In genomic region chr10:31315453-31315852, GRCh38 we compare ENCODE assay signal across 21 cellular contexts. TPM values are rescaled to one million over a fixed set of nuclear protein-coding genes. Genes with fewer than 3 reads are reported as not detected.
A peak's percentile ranks its signal among the peaks of the same experiment; 100 is the strongest.
DNase-seq lines count a peak whose midpoint lies in the region; ATAC-seq, FAIRE-seq and TF ChIP-seq lines count a peak whose summit lies in the region.
"Had no signal": no experiment of that assay in that cellular context is flagged by ENCODE, and none has a peak within 500 bp of the region (broad histone marks: within the 10 kb centered on the region; RNA-seq: fewer than 3 reads in every experiment).

No MANE protein-coding gene starts in this region.

- FAIRE-seq in HepG2 (lab: Jason Lieb, UNC), result no peak
- FAIRE-seq: GM19239, K562 had no signal

- WGBS in mammary epithelial cell (ENCODE audit: low coverage, missing lambda C conversion rate), result 60% methylated on average over 4 of the region's 4 CpGs
- WGBS in HepG2 (ENCODE audit: low lambda C conversion rate), result 78% methylated on average over 4 of the region's 4 CpGs
- 70 to 83% (median 78%) methylated on average over 4 of the region's 4 CpGs for WGBS in ovary, 3 donors

- intact Hi-C loops in mammary epithelial cell (cut with micrococcal nuclease) (loop anchor here (5.0 to 10.0 kb wide), 3 partner anchors 37 to 561 kb away; no protein-coding TSS in a partner anchor), HepG2 (cut with micrococcal nuclease; ENCODE audit: unreplicated experiment) (no loop called here), ovary (cut with DNase I) (loop anchor here (5.0 to 10.0 kb wide), 4 partner anchors 289 to 531 kb away; no protein-coding TSS in a partner anchor)

- TF ChIP-seq RAD21 in HepG2 (CRISPR knock-in tag; IDR thresholded peaks at IDR 0.05), result no peak

- BruUV-seq in mammary epithelial cell (replicated peaks; lab: Mats Ljungman, UMichigan) (no TSS peak), HepG2 (replicated peaks; lab: Mats Ljungman, UMichigan) (no TSS peak)

- H3K27ac ChIP-seq in mammary epithelial cell (ENCODE audit: insufficient read depth, low read depth, low read length) (no peak overlapping the region), HepG2 (ENCODE audit: extremely low read length, insufficient read depth, low read length) (no peak overlapping the region), ovary (no peak overlapping the region)
- H3K27ac ChIP-seq: parathyroid adenoma, SK-N-MC had no signal

- H3K4me1 ChIP-seq in mammary epithelial cell (ENCODE audit: insufficient read depth, low read length) (peaks cover 18% of the 10 kb centered on the region), HepG2 (ENCODE audit: insufficient read depth, low read length) (peaks cover 11% of the 10 kb centered on the region; the same call in 1 of the 2 replicates), ovary (ENCODE audit: insufficient read depth) (no peaks in the 10 kb centered on the region)
- H3K4me1 ChIP-seq: parathyroid adenoma had no signal

- TF ChIP-seq POLR2A in HepG2 (IDR thresholded peaks at IDR 0.05; ENCODE audit: insufficient read depth in 1 of 2, low read depth in 2 of 2, low read length in 2 of 2) (no peak), ovary (IDR thresholded peaks at IDR 0.05) (no peak)

- H3K9ac ChIP-seq in mammary epithelial cell (ENCODE audit: insufficient read depth, low read length) (no peak overlapping the region), HepG2 (ENCODE audit: insufficient read depth, low read depth, low read length) (no peak overlapping the region)
- H3K9ac ChIP-seq: parathyroid adenoma had no signal

- H2AFZ ChIP-seq in mammary epithelial cell (ENCODE audit: low read depth, low read length) (no peak overlapping the region), HepG2 (ENCODE audit: low read length) (no peak overlapping the region)
- H2AFZ ChIP-seq: parathyroid adenoma had no signal

- H3K4me3 ChIP-seq in mammary epithelial cell (replicated peaks in 1 of 3; ENCODE audit: insufficient read depth in 1 of 3, low read depth in 2 of 3, low read length in 3 of 3) (no peak overlapping the region), HepG2 (replicated peaks in 1 of 3; ENCODE audit: insufficient read depth in 1 of 3, low read depth in 2 of 3, low read length in 3 of 3) (no peak overlapping the region), ovary (no peak overlapping the region)
- H3K4me3 ChIP-seq: coronary artery, K562, SK-N-MC had no signal

- POLR2A ChIA-PET in HepG2 (lab: Yijun Ruan, JAX), result no interaction called here

- in situ Hi-C loops in mammary epithelial cell (cut with MboI; ENCODE audit: low sequenced_read_pairs in 2 of 2), result no loop called here
- in situ Hi-C loops in HepG2 (cut with HindIII; ENCODE audit: extremely low pct_ligation_motif_present, low pct_unique_long_range_greater_than_20kb), result no loop called here

- ATAC-seq in HepG2, result no peak
- no peak for ATAC-seq in HG03342 (IDR thresholded peaks at IDR 0.05; ENCODE audit: unreplicated experiment)
- ATAC-seq: K562 had no signal

- peaks cover 4% of the 10 kb centered on the region for H3K79me2 ChIP-seq in mammary epithelial cell (ENCODE audit: insufficient read depth, low read length)
- peaks cover 1% of the 10 kb centered on the region for H3K79me2 ChIP-seq in HepG2 (ENCODE audit: insufficient read depth, low read length)
- H3K79me2 ChIP-seq: parathyroid adenoma had no signal

- H3K9me3 ChIP-seq in mammary epithelial cell (replicated peaks; ENCODE audit: insufficient read depth, low read length) (no peaks in the 10 kb centered on the region), HepG2 (ENCODE audit: low read length) (no peaks in the 10 kb centered on the region), ovary (no peaks in the 10 kb centered on the region)

- H3K27me3 ChIP-seq in mammary epithelial cell (ENCODE audit: insufficient read depth, low read length) (peaks cover 6% of the 10 kb centered on the region), HepG2 (ENCODE audit: control insufficient read depth in 1 of 2, insufficient read depth in 2 of 2, low read length in 2 of 2) (no peaks in the 10 kb centered on the region; a peak in 1 of 5 replicates), ovary (no peaks in the 10 kb centered on the region)

- TF ChIP-seq CTCF in mammary epithelial cell (conservative IDR thresholded peaks at IDR 0.05 in 1 of 2, IDR thresholded peaks at IDR 0.05 in 1 of 2; ENCODE audit: extremely low read depth in 1 of 2, insufficient read depth in 1 of 2, low read depth in 1 of 2, low read length in 2 of 2) (no peak), HepG2 (CRISPR knock-in tag; IDR thresholded peaks at IDR 0.05) (no peak), ovary (IDR thresholded peaks at IDR 0.05) (no peak)

- TF ChIP-seq EP300 in HepG2 (IDR thresholded peaks at IDR 0.05; ENCODE audit: low read depth in 2 of 2, low read length in 2 of 2) (no peak), HepG2 (CRISPR knock-in tag; IDR thresholded peaks at IDR 0.05; ENCODE audit: borderline replicate concordance) (no peak), ovary (IDR thresholded peaks at IDR 0.05) (no peak)

- dilution Hi-C loops in mammary epithelial cell (cut with HindIII; ENCODE audit: low sequenced_read_pairs), result no loop called here

- CTCF ChIA-PET in mammary epithelial cell (lab: Charles Lee; ENCODE audit: low non-redundant PET), result no interaction called here
- CTCF ChIA-PET in HepG2 (lab: Yijun Ruan, JAX; ENCODE audit: low intra/inter-chr PET ratio, low total read pairs), result no interaction called here

- peak; percentile 78 for DNase-seq in AG20443 (ENCODE audit: low spot score)
- DNase-seq in M059J (ENCODE audit: low read depth), result peak; percentile 79
- peak; percentile 54 for DNase-seq in mammary epithelial cell
- DNase-seq in myocyte (ENCODE audit: low read depth), result peak; percentile 94
- DNase-seq in HepG2 (ENCODE audit: low spot score), result no peak
- DNase-seq in ovary, result no peak
- DNase-seq in COLO829 (ENCODE audit: low spot score), result no peak
- DNase-seq: activated B cell treated with CpG ODN at 0.5 μM for 24 hours; activated CD8-positive, alpha-beta memory T cell treated with anti-CD3 and anti-CD28 coated beads, Interleukin-2, amount 50 U/mL, for 4 hours; activated naive CD4-positive, alpha-beta T cell treated with anti-CD3 and anti-CD28 coated beads, Interleukin-2, amount 50 U/mL, for 16 hours; C1 segment of cervical spinal cord; DMS79 treated with DMSO at 0.1 percent for 48 hours; NCI-H2029; NCI-H82; stimulated activated CD8-positive, alpha-beta memory T cell treated with anti-CD3 and anti-CD28 coated beads, Interleukin-4, amount 100 ng/mL, for 48 hours had no signal

- H3K36me3 ChIP-seq in mammary epithelial cell (ENCODE audit: insufficient read depth, low read length) (no peaks in the 10 kb centered on the region), HepG2 (replicated peaks in 1 of 2; ENCODE audit: control insufficient read depth in 1 of 2, insufficient read depth in 2 of 2, low read length in 2 of 2) (no peaks in the 10 kb centered on the region), ovary (no peaks in the 10 kb centered on the region)

- no peak overlapping the region for H3K4me2 ChIP-seq in mammary epithelial cell (ENCODE audit: insufficient read depth, low read depth, low read length)
- H3K4me2 ChIP-seq in HepG2 (ENCODE audit: low read depth, low read length), result no peak overlapping the region

- no peaks in the 10 kb centered on the region for H4K20me1 ChIP-seq in mammary epithelial cell (ENCODE audit: insufficient read depth, low read length)
- H4K20me1 ChIP-seq in HepG2 (ENCODE audit: insufficient read depth, low read length), result no peaks in the 10 kb centered on the region

TF ChIP-seq in HepG2, 621 proteins besides CTCF, POLR2A, EP300 and RAD21 (continues in another document):
- TF ChIP-seq YY1 (IDR thresholded peaks at IDR 0.05; ENCODE audit: insufficient read depth, insufficient replicate concordance, low read depth, low read length), result no peak
- TF ChIP-seq ATRX (CRISPR knock-in tag; IDR thresholded peaks at IDR 0.05; ENCODE audit: borderline replicate concordance), result no peak

RNA-seq across cellular contexts. Expression of gene ZEB1, which starts 3.6 kb away (rescaled TPM):
- 14.4 and 17.6 TPM in 2 replicates for total RNA-seq in M059J (2014; rRNA removed; shearing (Covaris generic))
- 1 to 10 TPM; 1.2 to 1.3 TPM for total RNA-seq in mammary epithelial cell
- 0.20 TPM for polyA plus RNA-seq in mammary epithelial cell
- not detected for polyA minus RNA-seq in mammary epithelial cell
- total RNA-seq in myocyte, result 147 and 186 TPM in 2 replicates
- 31.5 TPM for polyA plus RNA-seq in myocyte (2012)
- 18.0 and 24.7 TPM in 2 replicates for total RNA-seq in HepG2 (2016; rRNA removed; fragmentation: Illumina TruSeq; extraction: Trizol)
- 73.2 and 85.5 TPM in 2 replicates for total RNA-seq in HepG2 (2016; cell fraction: cytosol; rRNA removed; fragmentation: Illumina TruSeq; extraction: Trizol; ENCODE audit: low read depth)
- 16.1 and 19.9 TPM in 2 replicates for total RNA-seq in HepG2 (2016; cell fraction: insoluble cytoplasmic fraction; rRNA removed; fragmentation: Illumina TruSeq; extraction: Trizol)
- 20.1 and 23.3 TPM in 2 replicates for total RNA-seq in HepG2 (2016; cell fraction: membrane; rRNA removed; fragmentation: Illumina TruSeq; extraction: Trizol)
- total RNA-seq in HepG2 (2016; cell fraction: nucleus; rRNA removed; fragmentation: Illumina TruSeq; extraction: Trizol), result 34.1 and 37.0 TPM in 2 replicates
- 8.3 and 9.6 TPM in 2 replicates for polyA plus RNA-seq in HepG2 (2011; rRNA removed)
- polyA plus RNA-seq in HepG2 (2011; cell fraction: cytosol; rRNA removed), result 3.6 and 5.9 TPM in 2 replicates
- 7.5 and 8.9 TPM in 2 replicates for polyA plus RNA-seq in HepG2 (2011; cell fraction: nucleus; rRNA removed)
- 10.1 and 15.2 TPM in 2 replicates for polyA plus RNA-seq in HepG2 (2012)
- polyA plus RNA-seq in HepG2 (2016; cell fraction: cytosol; fragmentation: Illumina TruSeq; extraction: Trizol; ENCODE audit: low read depth), result 0.21 and 0.23 TPM in 2 replicates
- polyA plus RNA-seq in HepG2 (2016; cell fraction: insoluble cytoplasmic fraction; fragmentation: Illumina TruSeq; extraction: Trizol; ENCODE audit: low read depth), result 9.3 and 9.7 TPM in 2 replicates
- 0.95 and 1.2 TPM in 2 replicates for polyA plus RNA-seq in HepG2 (2016; cell fraction: membrane; fragmentation: Illumina TruSeq; extraction: Trizol; ENCODE audit: low read depth)
- polyA plus RNA-seq in HepG2 (2016; cell fraction: nucleus; fragmentation: Illumina TruSeq; extraction: Trizol; ENCODE audit: insufficient read depth, low read depth), result 12.4 and 14.4 TPM in 2 replicates
- polyA minus RNA-seq in HepG2 (2011; rRNA and poly(A)+ RNA removed; ENCODE audit: low replicate concordance), result 12.9 and 14.6 TPM in 2 replicates
- polyA minus RNA-seq in HepG2 (2011; cell fraction: cytosol; rRNA and poly(A)+ RNA removed), result 15.5 and 18.0 TPM in 2 replicates
- polyA minus RNA-seq in HepG2 (2011; cell fraction: nucleus; rRNA and poly(A)+ RNA removed), result 102 and 117 TPM in 2 replicates
- total RNA-seq in ovary, result 10 to 100 TPM; 23.3 to 48.4 (median 40.7) TPM
- polyA plus RNA-seq in ovary, result 10 to 100 TPM; 11.0 to 26.8 TPM

Comparison
In these comparisons a context has a peak if more than half of its experiments do, and no peak if none do; other contexts are left out.
1. DNase-seq: peak in AG20443 (single experiment), M059J (single experiment), mammary epithelial cell (single experiment) and myocyte (single experiment); none in HepG2 (single experiment), ovary (0 of 5) and COLO829 (single experiment).